ENCODE assay signal across 8 cellular contexts in the genomic region with DNA sequence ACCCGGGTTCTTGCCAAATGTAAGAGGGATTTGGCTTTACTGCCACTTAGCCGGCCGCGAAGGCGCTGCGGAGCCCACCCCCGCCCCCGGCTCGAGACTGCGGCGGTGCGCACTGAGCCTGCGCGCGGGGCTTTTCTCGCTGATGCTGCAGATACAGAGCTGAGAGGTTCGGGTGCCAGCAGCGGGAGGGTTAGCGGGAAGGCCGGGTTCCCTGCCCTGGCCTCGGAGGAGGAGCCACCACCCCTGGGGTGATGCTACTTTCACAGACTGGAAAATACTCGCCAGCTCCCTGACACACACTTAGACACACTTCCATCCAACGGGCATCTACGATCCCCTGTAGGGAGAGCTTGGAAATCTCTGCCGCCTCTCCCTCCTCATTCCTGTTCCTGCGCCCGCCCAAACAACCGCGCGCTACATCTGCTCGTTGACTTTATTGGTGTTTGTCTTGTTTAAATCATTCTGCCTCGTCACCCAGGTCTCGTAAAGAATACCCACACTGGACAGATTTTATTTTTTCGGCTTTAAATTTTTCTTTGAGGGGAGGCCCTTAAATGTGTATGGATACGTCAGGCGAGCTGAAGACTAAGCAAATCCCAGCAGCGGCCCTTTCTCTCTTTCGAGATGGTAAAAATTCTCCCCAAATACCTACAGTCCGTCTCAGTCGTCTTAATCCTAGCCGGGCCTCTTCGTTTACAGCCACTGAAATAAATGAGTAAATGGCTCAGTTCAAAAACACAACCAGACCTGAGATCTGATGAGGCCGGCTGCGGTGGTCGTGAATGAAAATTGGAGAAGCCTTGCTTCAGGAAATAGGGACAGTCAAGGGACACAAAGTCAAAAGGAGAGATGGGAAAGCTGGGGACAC. TPM values are rescaled to one million over a fixed set of nuclear protein-coding genes. Genes with fewer than 3 reads are reported as not detected.
DNase-seq lines count a peak whose midpoint lies in the region; ATAC-seq and TF ChIP-seq lines count a peak whose summit lies in the region.

No MANE protein-coding gene starts in this region.

- peak overlapping the region; percentile 84 to 88 for H3K4me3 ChIP-seq in gastroesophageal sphincter

- peak overlapping the region; percentile 52 to 87 (median 84) for H3K27ac ChIP-seq in gastroesophageal sphincter

- peaks cover 16% of the 10 kb centered on the region for H3K27me3 ChIP-seq in gastroesophageal sphincter

- no peak overlapping the region for H3K27ac Mint-ChIP-seq in natural killer cell
- H3K27ac Mint-ChIP-seq in natural killer cell treated with Interleukin-12 subunit alpha and Interleukin-12 subunit beta and Interleukin-15 and Interleukin-18, amount 100 ng/mL, for 72 hours, result no peak overlapping the region
- no peak overlapping the region for H3K27ac Mint-ChIP-seq in T-helper 17 cell

- TF ChIP-seq EP300 in gastroesophageal sphincter (IDR thresholded peaks at IDR 0.05), result no peak

- DNase-seq in natural killer cell (no peak), T-helper 17 cell (no peak), nucleus accumbens (lab: John Stamatoyannopoulos, UW) (peak in 53 of 56 donors; percentile 0 to 84 (median 65)), COLO829 (ENCODE audit: low spot score) (no peak), SHP77 treated with DMSO at 0.1 percent for 48 hours (lab: John Stamatoyannopoulos, UW) (no peak)
- no peak for DNase-seq in natural killer cell treated with Interleukin-12 subunit alpha and Interleukin-12 subunit beta and Interleukin-15 and Interleukin-18, amount 100 ng/mL, for 72 hours (ENCODE audit: low spot score)

- ATAC-seq in natural killer cell, result no peak
- ATAC-seq in natural killer cell treated with Interleukin-12 subunit alpha and Interleukin-12 subunit beta and Interleukin-15 and Interleukin-18, amount 100 ng/mL, for 72 hours, result no peak
- ATAC-seq in T-helper 17 cell, result no peak
- peak; percentile 19 for ATAC-seq in gastroesophageal sphincter
- ATAC-seq in GM18502 (IDR thresholded peaks at IDR 0.05; ENCODE audit: poor library complexity, unreplicated experiment), result no peak

- no peak for TF ChIP-seq CTCF in natural killer cell (IDR thresholded peaks at IDR 0.05)
- no peak for TF ChIP-seq CTCF in gastroesophageal sphincter (IDR thresholded peaks at IDR 0.05)

- H3K4me3 Mint-ChIP-seq in natural killer cell, result peak overlapping the region; percentile 80
- no peak overlapping the region for H3K4me3 Mint-ChIP-seq in natural killer cell treated with Interleukin-12 subunit alpha and Interleukin-12 subunit beta and Interleukin-15 and Interleukin-18, amount 100 ng/mL, for 72 hours
- H3K4me3 Mint-ChIP-seq in T-helper 17 cell, result peak overlapping the region; percentile 71

- 0% methylated on average over 15 to 25 of the region's 45 CpGs for WGBS in gastroesophageal sphincter (ENCODE audit: low coverage in 1 of 2), 2 donors

- H3K4me1 Mint-ChIP-seq in natural killer cell (peaks cover 26 to 29% of the 10 kb centered on the region in 2 donors), T-helper 17 cell (peaks cover 14% of the 10 kb centered on the region)
- peaks cover 13 to 30% of the 10 kb centered on the region in 2 donors for H3K4me1 Mint-ChIP-seq in natural killer cell treated with Interleukin-12 subunit alpha and Interleukin-12 subunit beta and Interleukin-15 and Interleukin-18, amount 100 ng/mL, for 72 hours (ENCODE audit: low read depth in 2 of 2)

- intact Hi-C loops in natural killer cell (cut with micrococcal nuclease), result no loop called here

- peaks cover 29 to 37% of the 10 kb centered on the region in 2 donors for H3K27me3 Mint-ChIP-seq in natural killer cell (ENCODE audit: low read depth in 2 of 2)
- H3K27me3 Mint-ChIP-seq in natural killer cell treated with Interleukin-12 subunit alpha and Interleukin-12 subunit beta and Interleukin-15 and Interleukin-18, amount 100 ng/mL, for 72 hours, result peaks cover 17 to 25% of the 10 kb centered on the region in 2 donors
- peaks cover 53% of the 10 kb centered on the region for H3K27me3 Mint-ChIP-seq in T-helper 17 cell

- H3K36me3 Mint-ChIP-seq in natural killer cell (peaks cover 6% of the 10 kb centered on the region), T-helper 17 cell (ENCODE audit: low read depth) (peaks cover 9% of the 10 kb centered on the region)
- peaks cover 15% of the 10 kb centered on the region for H3K36me3 Mint-ChIP-seq in natural killer cell treated with Interleukin-12 subunit alpha and Interleukin-12 subunit beta and Interleukin-15 and Interleukin-18, amount 100 ng/mL, for 72 hours

- H3K9me3 Mint-ChIP-seq in natural killer cell, result peaks cover 0 to 2% of the 10 kb centered on the region in 2 donors
- no peaks in the 10 kb centered on the region for H3K9me3 Mint-ChIP-seq in natural killer cell treated with Interleukin-12 subunit alpha and Interleukin-12 subunit beta and Interleukin-15 and Interleukin-18, amount 100 ng/mL, for 72 hours

- no peaks in the 10 kb centered on the region for H3K9me3 ChIP-seq in T-helper 17 cell (ENCODE audit: control insufficient read depth, low read length, poor library complexity, severe bottlenecking)
- H3K9me3 ChIP-seq in gastroesophageal sphincter, result no peaks in the 10 kb centered on the region

- H3K4me1 ChIP-seq in gastroesophageal sphincter, result peaks cover 0 to 52% (median 0%) of the 10 kb centered on the region in 3 donors

- no peaks in the 10 kb centered on the region for H3K36me3 ChIP-seq in gastroesophageal sphincter

- TF ChIP-seq POLR2A in gastroesophageal sphincter (IDR thresholded peaks at IDR 0.05), result no peak

RNA-seq across cellular contexts. Expression of a gene that starts 1.9 kb away (rescaled TPM):
- total RNA-seq in natural killer cell (not detected), T-helper 17 cell (not detected), gastroesophageal sphincter (100 to 1,000 TPM; 225 to 364 (median 314) TPM)
- total RNA-seq in natural killer cell treated with Interleukin-12 subunit alpha and Interleukin-12 subunit beta and Interleukin-15 and Interleukin-18, amount 100 ng/mL, for 72 hours, result not detected

Comparison
In these comparisons a context has a peak if more than half of its experiments do, and no peak if none do; other contexts are left out.
1. DNase-seq: peak in nucleus accumbens (53 of 56); none in natural killer cell (single experiment), natural killer cell treated with Interleukin-12 subunit alpha and Interleukin-12 subunit beta and Interleukin-15 and Interleukin-18, amount 100 ng/mL, for 72 hours (single experiment), T-helper 17 cell (0 of 3), COLO829 (single experiment) and SHP77 treated with DMSO at 0.1 percent for 48 hours (single experiment).
2. RNA of a gene that starts 1.9 kb away (total RNA-seq): 225 to 364 TPM in gastroesophageal sphincter; not detected in natural killer cell, not detected in natural killer cell treated with Interleukin-12 subunit alpha and Interleukin-12 subunit beta and Interleukin-15 and Interleukin-18, amount 100 ng/mL, for 72 hours and not detected in T-helper 17 cell; every median in the first group is over 100 times any median in the second.